1 cellular context compared by ENCODE assay signal in genomic region chr19:55095260-55096060, GRCh38.
TF ChIP-seq lines count a peak whose summit lies in the region.

No MANE protein-coding gene starts in this region.

TF ChIP-seq in A549, 52 proteins besides CTCF, POLR2A, EP300 and RAD21 (continued from another document):
- TF ChIP-seq FOSB (CRISPR knock-in tag; IDR thresholded peaks at IDR 0.05) (no peak), ATOH8 (CRISPR knock-in tag; IDR thresholded peaks at IDR 0.05; ENCODE audit: low read depth) (no peak), ESRRA (IDR thresholded peaks at IDR 0.05; ENCODE audit: borderline replicate concordance, low read length) (no peak), TP53 (CRISPR knock-in tag; IDR thresholded peaks at IDR 0.05) (no peak), ZFP36 (IDR thresholded peaks at IDR 0.05; ENCODE audit: borderline replicate concordance, partially characterized antibody) (no peak), CBX8 (IDR thresholded peaks at IDR 0.05) (no peak), KDM5A (IDR thresholded peaks at IDR 0.05) (no peak), MYC (IDR thresholded peaks at IDR 0.05; ENCODE audit: borderline replicate concordance, low read length) (no peak), CHD2 (IDR thresholded peaks at IDR 0.05; ENCODE audit: low read length, partially characterized antibody) (no peak)
